1 cellular context compared by ENCODE assay signal in genomic region chr11:62427630-62428233, GRCh38.
A peak's percentile ranks its signal among the peaks of the same experiment; 100 is the strongest.
TF ChIP-seq lines count a peak whose summit lies in the region.

No MANE protein-coding gene starts in this region.

TF ChIP-seq in K562, 482 proteins besides CTCF, POLR2A, EP300 and RAD21 (continued from another document and continues in another):
- TF ChIP-seq ARID3A (IDR thresholded peaks at IDR 0.05; ENCODE audit: borderline replicate concordance, low read depth, low read length) (peak; percentile 63; the same call in 1 of the 2 replicates), ZNF644 (tag; IDR thresholded peaks at IDR 0.05; ENCODE audit: low read depth) (no peak), ZNF589 (CRISPR knock-in tag; IDR thresholded peaks at IDR 0.05; ENCODE audit: low read depth) (peak; percentile 68; the same call in 1 of the 2 replicates), EGR1 (conservative IDR thresholded peaks at IDR 0.05) (no peak), MECOM (CRISPR knock-in tag; IDR thresholded peaks at IDR 0.05) (0 out of 2 replicates have a peak, but pooled peaks have one; percentile 45), FOSL1 (tag; conservative IDR thresholded peaks at IDR 0.05) (peak; percentile 90), EP400 (IDR thresholded peaks at IDR 0.05) (peak; percentile 59), JUND (IDR thresholded peaks at IDR 0.05; ENCODE audit: borderline replicate concordance, low read depth, low read length) (no peak; the same call in 1 of the 2 replicates), JUND (tag; IDR thresholded peaks at IDR 0.05; ENCODE audit: borderline replicate concordance, low read depth, low read length) (peak; percentile 79; the same call in 2 of the 3 replicates), ZBTB33 (CRISPR knock-in tag; IDR thresholded peaks at IDR 0.05) (0 out of 2 replicates have a peak, but pooled peaks have one; percentile 59), CREM (IDR thresholded peaks at IDR 0.05; ENCODE audit: low read depth) (0 out of 2 replicates have a peak, but pooled peaks have one; percentile 24), TEAD1 (CRISPR knock-in tag; IDR thresholded peaks at IDR 0.05) (0 out of 4 replicates have a peak, but pooled peaks of 1 of the 2 experiments have one; percentile 24), SOX6 (IDR thresholded peaks at IDR 0.05) (0 out of 2 replicates have a peak, but pooled peaks have one; percentile 17), HLTF (IDR thresholded peaks at IDR 0.05) (no peak), CBFA2T3 (IDR thresholded peaks at IDR 0.05) (peak; percentile 3; the same call in 1 of the 2 replicates), BACH1 (tag; IDR thresholded peaks at IDR 0.05) (0 out of 2 replicates have a peak, but pooled peaks have one; percentile 46), HMBOX1 (IDR thresholded peaks at IDR 0.05) (0 out of 2 replicates have a peak, but pooled peaks have one; percentile 14), NR2C2 (CRISPR knock-in tag; IDR thresholded peaks at IDR 0.05) (no peak), NR2C2 (tag; IDR thresholded peaks at IDR 0.05) (peak; percentile 19; the same call in 1 of the 2 replicates), HES1 (IDR thresholded peaks at IDR 0.05; ENCODE audit: low read depth) (0 out of 2 replicates have a peak, but pooled peaks have one; percentile 8), CCNT2 (IDR thresholded peaks at IDR 0.05; ENCODE audit: borderline replicate concordance, extremely low read depth, insufficient read length, low read depth, low read length) (no peak), TSHZ1 (CRISPR knock-in tag; IDR thresholded peaks at IDR 0.05) (0 out of 2 replicates have a peak, but pooled peaks have one; percentile 24), ZNF24 (IDR thresholded peaks at IDR 0.05) (no peak), RCOR1 (IDR thresholded peaks at IDR 0.05; ENCODE audit: borderline replicate concordance in 1 of 2, low read depth in 2 of 2, low read length in 2 of 2) (0 out of 4 replicates have a peak, but pooled peaks of 1 of the 2 experiments have one; percentile 7), ZBTB2 (IDR thresholded peaks at IDR 0.05) (no peak), ZBTB11 (CRISPR knock-in tag; IDR thresholded peaks at IDR 0.05) (peak in 1 of 3 experiments; percentile 30; a peak in 1 of 6 replicates), NFIC (IDR thresholded peaks at IDR 0.05) (no peak), RBM14 (IDR thresholded peaks at IDR 0.05; ENCODE audit: borderline replicate concordance, insufficient read depth, low read depth, low read length) (no peak), GTF3C2 (IDR thresholded peaks at IDR 0.05; ENCODE audit: borderline replicate concordance, extremely low read depth, insufficient read length) (no peak), RNF2 (IDR thresholded peaks at IDR 0.05) (peak; percentile 40; the same call in 1 of the 2 replicates), ZNF592 (IDR thresholded peaks at IDR 0.05) (peak; percentile 58; the same call in 1 of the 2 replicates), E2F4 (CRISPR knock-in tag; IDR thresholded peaks at IDR 0.05; ENCODE audit: low read depth) (no peak)
